8 cellular contexts compared by ENCODE assay signal in the genomic region with DNA sequence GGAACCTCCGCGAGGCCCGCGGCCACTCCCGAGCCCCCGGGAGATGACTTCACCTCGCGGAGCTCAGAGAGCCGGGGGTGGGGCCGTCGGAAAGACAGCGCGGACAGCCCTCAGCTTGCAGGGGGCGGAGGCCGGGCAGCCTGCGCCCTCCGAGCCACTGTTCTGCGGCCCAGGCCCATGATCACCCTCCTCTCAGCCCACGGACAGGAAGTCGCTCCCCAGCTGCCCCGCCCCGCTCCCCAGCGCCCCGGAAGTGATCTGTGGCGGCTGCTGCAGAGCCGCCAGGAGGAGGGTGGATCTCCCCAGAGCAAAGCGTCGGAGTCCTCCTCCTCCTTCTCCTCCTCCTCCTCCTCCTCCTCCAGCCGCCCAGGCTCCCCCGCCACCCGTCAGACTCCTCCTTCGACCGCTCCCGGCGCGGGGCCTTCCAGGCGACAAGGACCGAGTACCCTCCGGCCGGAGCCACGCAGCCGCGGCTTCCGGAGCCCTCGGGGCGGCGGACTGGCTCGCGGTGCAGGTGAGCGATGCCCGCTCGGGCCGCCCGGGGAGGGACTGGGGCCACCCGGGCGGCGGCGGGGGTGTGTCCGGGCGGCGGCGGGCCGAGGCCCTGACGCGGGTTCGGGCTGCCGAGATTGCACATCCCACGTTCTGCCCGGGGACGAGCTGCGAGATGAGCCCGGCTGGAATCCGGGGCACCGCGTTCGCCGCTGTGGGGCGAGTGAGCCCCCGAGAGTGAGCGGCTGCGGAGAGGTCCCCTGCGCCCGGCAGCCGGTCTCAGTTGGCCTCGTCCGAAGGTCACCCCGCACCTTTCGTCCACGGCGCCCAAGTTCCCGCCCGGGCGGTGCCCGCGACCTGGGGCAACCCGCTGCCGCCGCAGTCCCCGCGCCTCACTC. TPM values are rescaled to one million over a fixed set of nuclear protein-coding genes. Genes with fewer than 3 reads are reported as not detected.
DNase-seq lines count a peak whose midpoint lies in the region; ATAC-seq, FAIRE-seq and TF ChIP-seq lines count a peak whose summit lies in the region.

A gene with protein sequence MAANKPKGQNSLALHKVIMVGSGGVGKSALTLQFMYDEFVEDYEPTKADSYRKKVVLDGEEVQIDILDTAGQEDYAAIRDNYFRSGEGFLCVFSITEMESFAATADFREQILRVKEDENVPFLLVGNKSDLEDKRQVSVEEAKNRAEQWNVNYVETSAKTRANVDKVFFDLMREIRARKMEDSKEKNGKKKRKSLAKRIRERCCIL (plus strand): TSS at position 261 of the 890 bp plus-strand sequence. CDS start 63,096 bp downstream, outside the sequence.

- no peaks in the 10 kb centered on the region for H3K36me3 ChIP-seq in adrenal gland (replicated peaks in 1 of 2)
- no peaks in the 10 kb centered on the region for H3K36me3 ChIP-seq in heart left ventricle
- H3K36me3 ChIP-seq in transverse colon: no peaks in the 10 kb centered on the region

- TF ChIP-seq EP300 in transverse colon (IDR thresholded peaks at IDR 0.05; ENCODE audit: low read depth): no peak

- TF ChIP-seq CTCF in adrenal gland (IDR thresholded peaks at IDR 0.05) (no peak), heart left ventricle (IDR thresholded peaks at IDR 0.05) (peak in 3 of 12 donors; percentile 4 to 21 (median 6)), transverse colon (IDR thresholded peaks at IDR 0.05) (peak in 2 of 5 experiments; percentile 3 to 14)

- H3K27ac ChIP-seq in adrenal gland: peak within 1 kb of the TSS; percentile 71 to 91 (median 86)
- peak within 1 kb of the TSS; percentile 80 to 96 (median 92) for H3K27ac ChIP-seq in heart left ventricle
- peak within 1 kb of the TSS; percentile 87 to 95 (median 93) for H3K27ac ChIP-seq in transverse colon

- intact Hi-C loops in adrenal gland (cut with DNase I) (no loop called here), heart left ventricle (cut with DNase I) (loop anchor here in 7 of 10 donors (2.0 to 10.0 kb wide), 9 partner anchors 35 to 124 kb away; no protein-coding TSS in a partner anchor), transverse colon (cut with DNase I; ENCODE audit: low total_unique reads) (loop anchor here (5.0 kb wide), 1 partner anchor 249 kb away; no protein-coding TSS in a partner anchor)

- DNase-seq in GM12892 (ENCODE audit: insufficient read length) (peak; percentile 88), NCI-H146 (lab: John Stamatoyannopoulos, UW) (peak; percentile 96), T-helper 1 cell (peak; percentile 81 to 91 (median 86)), adrenal gland (peak; percentile 92 to 97 (median 94)), heart left ventricle (peak; percentile 93 to 96 (median 95)), pons (ENCODE audit: low spot score) (peak; percentile 90), transverse colon (peak; percentile 95)

- peak; percentile 54 for FAIRE-seq in GM12892 (lab: Jason Lieb, UNC)

- no peaks in the 10 kb centered on the region for H3K9me3 ChIP-seq in adrenal gland (replicated peaks in 1 of 3)
- H3K9me3 ChIP-seq in heart left ventricle: no peaks in the 10 kb centered on the region
- H3K9me3 ChIP-seq in transverse colon: no peaks in the 10 kb centered on the region

- H3K4me1 ChIP-seq in adrenal gland (replicated peaks in 1 of 2): peaks cover 33 to 52% of the 10 kb centered on the region in 2 donors
- H3K4me1 ChIP-seq in heart left ventricle: peaks cover 6 to 58% (median 41%) of the 10 kb centered on the region in 12 donors
- peaks cover 9 to 48% (median 39%) of the 10 kb centered on the region in 4 donors for H3K4me1 ChIP-seq in transverse colon

- H3K4me3 ChIP-seq in adrenal gland (peak within 1 kb of the TSS; percentile 62 to 96 (median 88)), heart left ventricle (peak within 1 kb of the TSS; percentile 67 to 94 (median 89)), transverse colon (peak within 1 kb of the TSS; percentile 68 to 88 (median 80))

- H3K27me3 ChIP-seq in adrenal gland (no peaks in the 10 kb centered on the region), heart left ventricle (no peaks in the 10 kb centered on the region), transverse colon (no peaks in the 10 kb centered on the region)

- ATAC-seq in HG02798 (IDR thresholded peaks at IDR 0.05; ENCODE audit: poor library complexity, unreplicated experiment) (peak; percentile 96), heart left ventricle (peak; percentile 98 to 100 (median 99))

- TF ChIP-seq POLR2A in GM12892 (IDR thresholded peaks at IDR 0.05; ENCODE audit: low read depth, low read length): peak; percentile 92
- TF ChIP-seq POLR2A in adrenal gland (IDR thresholded peaks at IDR 0.05): peak; percentile 53 to 91
- TF ChIP-seq POLR2A in heart left ventricle (IDR thresholded peaks at IDR 0.05): peak in 1 of 2 donors; percentile 82
- peak; percentile 85 for TF ChIP-seq POLR2A in transverse colon (IDR thresholded peaks at IDR 0.05)

- WGBS in adrenal gland, 4 donors: 0 to 2% (median 1%) methylated on average over 15 to 100 of the region's 100 CpGs
- WGBS in heart left ventricle, 4 donors: 0 to 1% (median 0%) methylated on average over 28 to 100 of the region's 100 CpGs
- WGBS in transverse colon (ENCODE audit: low coverage in 1 of 2), 2 donors: 1% methylated on average over 78 of the region's 100 CpGs; no CpG with 5 or more reads in 1 of the 2 donors

- in situ Hi-C loops in transverse colon (cut with MboI; ENCODE audit: low pct_ligation_motif_present in 1 of 4, low pct_unique_long_range_greater_than_20kb in 1 of 4, low sequenced_read_pairs in 3 of 4): no loop called here

RNA-seq across cellular contexts. Expression of the gene that starts here (rescaled TPM):
- polyA plus RNA-seq in GM12892 (2012; ENCODE audit: missing spikeins): 25.8 TPM
- total RNA-seq in adrenal gland (10 to 100 TPM; 24.1 to 58.6 (median 34.9) TPM), heart left ventricle (10 to 100 TPM; 13.5 to 37.1 (median 23.4) TPM), transverse colon (10 to 100 TPM in 2 of 4 donors, 1 to 10 TPM in 2; 5.4 to 29.8 (median 17.9) TPM)
- polyA plus RNA-seq in adrenal gland (10 to 100 TPM; 15.4 to 45.6 (median 26.3) TPM), heart left ventricle (10 to 100 TPM; 17.3 to 32.0 TPM)

Comparison
In these comparisons a context has a peak if more than half of its experiments do, and no peak if none do; other contexts are left out.
1. Peak in every context shown above with its lines: DNase-seq, ATAC-seq, H3K4me3 ChIP-seq and H3K27ac ChIP-seq.
2. intact Hi-C loops: an anchor here in heart left ventricle (2.0 to 10.0 kb wide) and transverse colon (5.0 kb wide); none called in adrenal gland.